Comparison of ENCODE assay signal across 23 cellular contexts in genomic region chr9:106528158-106528557, GRCh38.
"Had no signal": no experiment of that assay in that cellular context is flagged by ENCODE, and none has a peak within 500 bp of the region (broad histone marks: within the 10 kb centered on the region; RNA-seq: fewer than 3 reads in every experiment).

No MANE protein-coding gene starts in this region.

- FAIRE-seq: RCC 7860 had no signal

- ATAC-seq: activated CD4-positive, CD25-positive, alpha-beta regulatory T cell treated with anti-CD3 and anti-CD28 coated beads, Interleukin-2, amount 50 U/mL, for 24 hours; activated CD8-positive, alpha-beta T cell treated with anti-CD3 and anti-CD28 coated beads for 36 hours; activated T-cell treated with anti-CD3 and anti-CD28 coated beads, Interleukin-2, amount 50 U/mL, for 72 hours had no signal

- H3K4me2 ChIP-seq: KMS-11 had no signal

- DNase-seq: activated CD4-positive, alpha-beta T cell treated with anti-CD3 and anti-CD28 coated beads for 4 hours; activated CD8-positive, alpha-beta memory T cell treated with anti-CD3 and anti-CD28 coated beads, Interleukin-2, amount 50 U/mL, for 4 hours; activated CD8-positive, alpha-beta T cell treated with anti-CD3 and anti-CD28 coated beads for 36 hours; activated gamma-delta T cell treated with Interleukin-2 at 50 U/mL for 16 hours; activated naive CD4-positive, alpha-beta T cell treated with anti-CD3 and anti-CD28 coated beads, Interleukin-2, amount 10 ng/mL, durations not matched to agents 7 days and 5 days; activated naive CD8-positive, alpha-beta T cell treated with anti-CD3 and anti-CD28 coated beads for 36 hours; activated T-cell treated with anti-CD3 and anti-CD28 coated beads, Interleukin-2, amount 50 U/mL, for 72 hours; anterior cingulate cortex; central memory CD4-positive, alpha-beta T cell; NCI-H1092 treated with DMSO at 0.1 percent for 48 hours; NCI-H1417 treated with DMSO at 0.1 percent for 48 hours; NCI-H1694; NCI-H2029; NCI-H2107; NCI-H2171 treated with DMSO at 0.1 percent for 48 hours; NCI-H226; NCI-H526; NCI-H82; SHP77 treated with DMSO at 0.1 percent for 48 hours; T-helper 1 cell had no signal

- H3K9ac ChIP-seq: KMS-11 had no signal

- H3K27ac ChIP-seq: KMS-11 had no signal
